8 cellular contexts compared by ENCODE assay signal in genomic region chr7:99380032-99380822, GRCh38. TPM values are rescaled to one million over a fixed set of nuclear protein-coding genes. Genes with fewer than 3 reads are reported as not detected.
DNase-seq lines count a peak whose midpoint lies in the region; ATAC-seq and TF ChIP-seq lines count a peak whose summit lies in the region.

No MANE protein-coding gene starts in this region.

- 0 out of 2 replicates have a peak overlapping the region, but pooled peaks have one; percentile 27 for H3K9ac ChIP-seq in HUES64 (ENCODE audit: low read depth, low read length)

- no peaks in the 10 kb centered on the region for H3K9me3 ChIP-seq in HUES64 (ENCODE audit: insufficient read depth, low read depth, low read length)
- no peaks in the 10 kb centered on the region for H3K9me3 ChIP-seq in sigmoid colon
- no peaks in the 10 kb centered on the region for H3K9me3 ChIP-seq in PC-9 (ENCODE audit: insufficient read depth, low read depth)

- TF ChIP-seq CTCF in sigmoid colon (IDR thresholded peaks at IDR 0.05) (no peak), PC-9 (conservative IDR thresholded peaks at IDR 0.05) (no peak)

- 86% methylated on average over 11 of the region's 12 CpGs for WGBS in HUES64
- WGBS in sigmoid colon, 2 donors = 38 to 74% methylated on average over 12 of the region's 12 CpGs

- H3K79me2 ChIP-seq in PC-9 (ENCODE audit: low read depth) = peaks cover 53% of the 10 kb centered on the region

- DNase-seq in CMK (ENCODE audit: low read depth) (peak; percentile 80), activated T-cell treated with anti-CD3 and anti-CD28 coated beads for 48 hours (ENCODE audit: low read depth) (peak; percentile 41), globus pallidus (ENCODE audit: low spot score) (peak; percentile 73), sigmoid colon (no peak), PC-9 (no peak)

- BruUV-seq in PC-9 (replicated peaks; lab: Mats Ljungman, UMichigan) = no TSS peak

- ATAC-seq in GM21367 (IDR thresholded peaks at IDR 0.05; ENCODE audit: unreplicated experiment) = peak; percentile 35
- ATAC-seq in GM18519 (IDR thresholded peaks at IDR 0.05; ENCODE audit: low FRiP score, unreplicated experiment) = no peak

- intact Hi-C loops in sigmoid colon (cut with DNase I) (no loop called here), PC-9 (cut with micrococcal nuclease; ENCODE audit: unreplicated experiment) (no loop called here)

- H3K4me3 ChIP-seq in HUES64 (ENCODE audit: low read length) = no peak overlapping the region
- peak overlapping the region in 2 of 4 donors; percentile 9 to 21 for H3K4me3 ChIP-seq in sigmoid colon
- H3K4me3 ChIP-seq in PC-9 = no peak overlapping the region

- no peak overlapping the region for H2AFZ ChIP-seq in PC-9

- CTCF ChIA-PET in PC-9 (lab: Charles Lee) = no interaction called here

- H3K27ac ChIP-seq in HUES64 (ENCODE audit: low read depth, low read length) (no peak overlapping the region), sigmoid colon (peak overlapping the region; percentile 78 to 85 (median 84)), PC-9 (no peak overlapping the region)

- H3K4me1 ChIP-seq in HUES64 (ENCODE audit: insufficient read depth, low read length) (no peaks in the 10 kb centered on the region), sigmoid colon (peaks cover 0 to 43% (median 38%) of the 10 kb centered on the region in 4 donors), PC-9 (replicated peaks; ENCODE audit: insufficient read depth) (peaks cover 17% of the 10 kb centered on the region)

- no peak for TF ChIP-seq POLR2A in sigmoid colon (IDR thresholded peaks at IDR 0.05)

- H3K36me3 ChIP-seq in HUES64 (ENCODE audit: insufficient read depth, low read length) = peaks cover 17% of the 10 kb centered on the region
- H3K36me3 ChIP-seq in sigmoid colon = no peaks in the 10 kb centered on the region
- H3K36me3 ChIP-seq in PC-9 (ENCODE audit: low read depth) = no peaks in the 10 kb centered on the region

- no peaks in the 10 kb centered on the region for H3K9me2 ChIP-seq in PC-9 (ENCODE audit: insufficient read depth)

- no peak for TF ChIP-seq EP300 in sigmoid colon (IDR thresholded peaks at IDR 0.05)

- POLR2A ChIA-PET in PC-9 (lab: Charles Lee; ENCODE audit: unreplicated experiment) = no interaction called here

- no peaks in the 10 kb centered on the region for H3K27me3 ChIP-seq in HUES64 (ENCODE audit: insufficient read depth, low read length)
- H3K27me3 ChIP-seq in sigmoid colon = no peaks in the 10 kb centered on the region
- no peaks in the 10 kb centered on the region for H3K27me3 ChIP-seq in PC-9 (ENCODE audit: insufficient read depth, low read depth)

- no peak overlapping the region for H3K4me2 ChIP-seq in PC-9

- peaks cover 27% of the 10 kb centered on the region for H4K20me1 ChIP-seq in PC-9 (ENCODE audit: insufficient read depth)

- H3F3A ChIP-seq in PC-9 (ENCODE audit: insufficient read depth, low read depth) = peaks cover 19% of the 10 kb centered on the region; the same call in 1 of the 2 replicates

RNA-seq across cellular contexts. Expression of gene ARPC1B, which starts 5.7 kb away (rescaled TPM):
- 57.8 TPM for polyA plus RNA-seq in HUES64 (2013, experiment 1 of 2)
- polyA plus RNA-seq in HUES64 (2013, experiment 2 of 2) = 75.3 TPM
- 100 to 1,000 TPM in 2 of 4 donors, 10 to 100 TPM in 2; 70.3 to 136 (median 105) TPM for total RNA-seq in sigmoid colon
- 100 to 1,000 TPM; 229 to 390 (median 313) TPM for polyA plus RNA-seq in sigmoid colon
- 276 and 289 TPM in 2 replicates for total RNA-seq in PC-9 (2021)

RNA-seq across cellular contexts. Expression of gene PDAP1, which starts 28.2 kb away (rescaled TPM):
- 131 TPM for polyA plus RNA-seq in HUES64 (2013, experiment 1 of 2)
- polyA plus RNA-seq in HUES64 (2013, experiment 2 of 2) = 147 TPM
- total RNA-seq in sigmoid colon = 10 to 100 TPM; 84.5 to 89.5 (median 85.1) TPM
- 100 to 1,000 TPM; 145 to 194 (median 163) TPM for polyA plus RNA-seq in sigmoid colon
- total RNA-seq in PC-9 (2021) = 141 and 180 TPM in 2 replicates

RNA-seq across cellular contexts. Expression of gene BUD31, which starts 28.5 kb away (rescaled TPM):
- 94.5 TPM for polyA plus RNA-seq in HUES64 (2013, experiment 1 of 2)
- polyA plus RNA-seq in HUES64 (2013, experiment 2 of 2) = 102 TPM
- 10 to 100 TPM; 44.6 to 89.8 (median 69.3) TPM for total RNA-seq in sigmoid colon
- polyA plus RNA-seq in sigmoid colon = 100 to 1,000 TPM; 118 to 141 (median 119) TPM
- total RNA-seq in PC-9 (2021) = 167 and 178 TPM in 2 replicates

RNA-seq across cellular contexts. Expression of gene ARPC1A, which starts 54.5 kb away (rescaled TPM):
- 114 TPM for polyA plus RNA-seq in HUES64 (2013, experiment 1 of 2)
- polyA plus RNA-seq in HUES64 (2013, experiment 2 of 2) = 122 TPM
- total RNA-seq in sigmoid colon (100 to 1,000 TPM in 2 of 4 donors, 10 to 100 TPM in 2; 94.6 to 131 (median 111) TPM), PC-9 (2021) (274 and 305 TPM in 2 replicates)
- 100 to 1,000 TPM; 181 to 396 (median 263) TPM for polyA plus RNA-seq in sigmoid colon

RNA-seq across cellular contexts. Expression of gene PTCD1, which starts 58.4 kb away (rescaled TPM):
- 4.4 TPM for polyA plus RNA-seq in HUES64 (2013, experiment 1 of 2)
- polyA plus RNA-seq in HUES64 (2013, experiment 2 of 2) = 5.2 TPM
- 1 to 10 TPM; 4.6 to 6.4 (median 5.6) TPM for total RNA-seq in sigmoid colon
- 1 to 10 TPM; 1.2 to 5.5 (median 4.0) TPM for polyA plus RNA-seq in sigmoid colon
- 8.0 and 8.8 TPM in 2 replicates for total RNA-seq in PC-9 (2021)

Comparison
In these comparisons a context has a peak if more than half of its experiments do, and no peak if none do; other contexts are left out.
1. DNase-seq: peak in CMK (single experiment), activated T-cell treated with anti-CD3 and anti-CD28 coated beads for 48 hours (single experiment) and globus pallidus (single experiment); none in sigmoid colon (single experiment) and PC-9 (0 of 2).
2. H3K27ac ChIP-seq: peak in sigmoid colon (4 of 4); none in HUES64 (single experiment) and PC-9 (single experiment).